ENCODE assay signal across 1 cellular context in genomic region chr17:5237541-5238016, GRCh38.
TF ChIP-seq lines count a peak whose summit lies in the region.

No MANE protein-coding gene starts in this region.

TF ChIP-seq in HepG2, 621 proteins besides CTCF, POLR2A, EP300 and RAD21 (continues in another document):
- TF ChIP-seq SMYD3 (CRISPR knock-in tag; IDR thresholded peaks at IDR 0.05) (no peak), FOSL2 (CRISPR knock-in tag; IDR thresholded peaks at IDR 0.05) (peak; percentile 26), STAG1 (CRISPR knock-in tag; IDR thresholded peaks at IDR 0.05) (peak; percentile 83), ZBTB37 (CRISPR knock-in tag; IDR thresholded peaks at IDR 0.05) (no peak), ZFX (CRISPR knock-in tag; IDR thresholded peaks at IDR 0.05; ENCODE audit: low read depth) (peak; percentile 51; the same call in 1 of the 2 replicates), CBX5 (CRISPR knock-in tag; IDR thresholded peaks at IDR 0.05; ENCODE audit: borderline replicate concordance) (no peak), ZFP91 (CRISPR knock-in tag; IDR thresholded peaks at IDR 0.05; ENCODE audit: borderline replicate concordance) (peak; percentile 88), HNF1B (CRISPR knock-in tag; IDR thresholded peaks at IDR 0.05) (peak; percentile 44), ZNF33A (CRISPR knock-in tag; IDR thresholded peaks at IDR 0.05; ENCODE audit: borderline replicate concordance) (no peak), KDM1A (CRISPR knock-in tag; IDR thresholded peaks at IDR 0.05) (0 out of 2 replicates have a peak, but pooled peaks have one; percentile 27), TBP (CRISPR knock-in tag; IDR thresholded peaks at IDR 0.05) (0 out of 2 replicates have a peak, but pooled peaks have one; percentile 50), ZNF230 (CRISPR knock-in tag; IDR thresholded peaks at IDR 0.05) (0 out of 2 replicates have a peak, but pooled peaks have one; percentile 48), TBX3 (IDR thresholded peaks at IDR 0.05; ENCODE audit: borderline replicate concordance) (0 out of 2 replicates have a peak, but pooled peaks have one; percentile 9), AGO1 (IDR thresholded peaks at IDR 0.05; ENCODE audit: low read depth, low read length, poor library complexity, severe bottlenecking) (no peak), ZFP37 (CRISPR knock-in tag; IDR thresholded peaks at IDR 0.05; ENCODE audit: borderline replicate concordance) (no peak), MAFF (IDR thresholded peaks at IDR 0.05; ENCODE audit: low read depth, low read length) (no peak), GABPA (IDR thresholded peaks at IDR 0.05; ENCODE audit: low read depth, low read length) (no peak), GABPA (CRISPR knock-in tag; IDR thresholded peaks at IDR 0.05; ENCODE audit: low read depth) (peak; percentile 23; the same call in 1 of the 2 replicates), ZNF362 (CRISPR knock-in tag; IDR thresholded peaks at IDR 0.05; ENCODE audit: borderline replicate concordance) (peak; percentile 85), MAZ (IDR thresholded peaks at IDR 0.05; ENCODE audit: borderline replicate concordance, low read depth, low read length) (no peak), MAZ (CRISPR knock-in tag; IDR thresholded peaks at IDR 0.05; ENCODE audit: low read depth) (no peak; the same call in 1 of the 2 replicates), ISL2 (CRISPR knock-in tag; IDR thresholded peaks at IDR 0.05) (peak; percentile 35; the same call in 1 of the 2 replicates), ZFP90 (CRISPR knock-in tag; IDR thresholded peaks at IDR 0.05; ENCODE audit: borderline replicate concordance) (peak; percentile 68; the same call in 1 of the 2 replicates), MIXL1 (CRISPR knock-in tag; IDR thresholded peaks at IDR 0.05) (peak; percentile 58; the same call in 1 of the 2 replicates), XRCC5 (optimal IDR thresholded peaks at IDR 0.05; ENCODE audit: low read length) (peak; percentile 70), MTERF4 (CRISPR knock-in tag; IDR thresholded peaks at IDR 0.05) (0 out of 2 replicates have a peak, but pooled peaks have one; percentile 46), ERF (CRISPR knock-in tag; IDR thresholded peaks at IDR 0.05) (peak; percentile 15; the same call in 1 of the 2 replicates), ZFY (CRISPR knock-in tag; IDR thresholded peaks at IDR 0.05) (peak; percentile 42; the same call in 1 of the 2 replicates), THAP11 (CRISPR knock-in tag; IDR thresholded peaks at IDR 0.05) (0 out of 2 replicates have a peak, but pooled peaks have one; percentile 23), ZNF574 (CRISPR knock-in tag; IDR thresholded peaks at IDR 0.05) (peak; percentile 65), PITX1 (CRISPR knock-in tag; IDR thresholded peaks at IDR 0.05) (peak; percentile 56), HOXA5 (CRISPR knock-in tag; IDR thresholded peaks at IDR 0.05) (0 out of 2 replicates have a peak, but pooled peaks have one; percentile 26), MTF1 (CRISPR knock-in tag; IDR thresholded peaks at IDR 0.05) (no peak), ZNF317 (CRISPR knock-in tag; IDR thresholded peaks at IDR 0.05) (no peak), GZF1 (CRISPR knock-in tag; IDR thresholded peaks at IDR 0.05) (peak; percentile 87; the same call in 1 of the 2 replicates), ZNF160 (CRISPR knock-in tag; IDR thresholded peaks at IDR 0.05) (no peak)
- TF ChIP-seq, protein P1, sequence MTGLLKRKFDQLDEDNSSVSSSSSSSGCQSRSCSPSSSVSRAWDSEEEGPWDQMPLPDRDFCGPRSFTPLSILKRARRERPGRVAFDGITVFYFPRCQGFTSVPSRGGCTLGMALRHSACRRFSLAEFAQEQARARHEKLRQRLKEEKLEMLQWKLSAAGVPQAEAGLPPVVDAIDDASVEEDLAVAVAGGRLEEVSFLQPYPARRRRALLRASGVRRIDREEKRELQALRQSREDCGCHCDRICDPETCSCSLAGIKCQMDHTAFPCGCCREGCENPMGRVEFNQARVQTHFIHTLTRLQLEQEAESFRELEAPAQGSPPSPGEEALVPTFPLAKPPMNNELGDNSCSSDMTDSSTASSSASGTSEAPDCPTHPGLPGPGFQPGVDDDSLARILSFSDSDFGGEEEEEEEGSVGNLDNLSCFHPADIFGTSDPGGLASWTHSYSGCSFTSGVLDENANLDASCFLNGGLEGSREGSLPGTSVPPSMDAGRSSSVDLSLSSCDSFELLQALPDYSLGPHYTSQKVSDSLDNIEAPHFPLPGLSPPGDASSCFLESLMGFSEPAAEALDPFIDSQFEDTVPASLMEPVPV (CRISPR knock-in tag; IDR thresholded peaks at IDR 0.05): no peak
- TF ChIP-seq, protein P2, sequence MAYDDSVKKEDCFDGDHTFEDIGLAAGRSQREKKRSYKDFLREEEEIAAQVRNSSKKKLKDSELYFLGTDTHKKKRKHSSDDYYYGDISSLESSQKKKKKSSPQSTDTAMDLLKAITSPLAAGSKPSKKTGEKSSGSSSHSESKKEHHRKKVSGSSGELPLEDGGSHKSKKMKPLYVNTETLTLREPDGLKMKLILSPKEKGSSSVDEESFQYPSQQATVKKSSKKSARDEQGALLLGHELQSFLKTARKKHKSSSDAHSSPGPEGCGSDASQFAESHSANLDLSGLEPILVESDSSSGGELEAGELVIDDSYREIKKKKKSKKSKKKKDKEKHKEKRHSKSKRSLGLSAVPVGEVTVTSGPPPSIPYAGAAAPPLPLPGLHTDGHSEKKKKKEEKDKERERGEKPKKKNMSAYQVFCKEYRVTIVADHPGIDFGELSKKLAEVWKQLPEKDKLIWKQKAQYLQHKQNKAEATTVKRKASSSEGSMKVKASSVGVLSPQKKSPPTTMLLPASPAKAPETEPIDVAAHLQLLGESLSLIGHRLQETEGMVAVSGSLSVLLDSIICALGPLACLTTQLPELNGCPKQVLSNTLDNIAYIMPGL (CRISPR knock-in tag; IDR thresholded peaks at IDR 0.05; ENCODE audit: borderline replicate concordance in 1 of 2, low read depth in 1 of 2): peak; percentile 54 to 69; a peak in 3 of 4 replicates
- TF ChIP-seq, protein P3, sequence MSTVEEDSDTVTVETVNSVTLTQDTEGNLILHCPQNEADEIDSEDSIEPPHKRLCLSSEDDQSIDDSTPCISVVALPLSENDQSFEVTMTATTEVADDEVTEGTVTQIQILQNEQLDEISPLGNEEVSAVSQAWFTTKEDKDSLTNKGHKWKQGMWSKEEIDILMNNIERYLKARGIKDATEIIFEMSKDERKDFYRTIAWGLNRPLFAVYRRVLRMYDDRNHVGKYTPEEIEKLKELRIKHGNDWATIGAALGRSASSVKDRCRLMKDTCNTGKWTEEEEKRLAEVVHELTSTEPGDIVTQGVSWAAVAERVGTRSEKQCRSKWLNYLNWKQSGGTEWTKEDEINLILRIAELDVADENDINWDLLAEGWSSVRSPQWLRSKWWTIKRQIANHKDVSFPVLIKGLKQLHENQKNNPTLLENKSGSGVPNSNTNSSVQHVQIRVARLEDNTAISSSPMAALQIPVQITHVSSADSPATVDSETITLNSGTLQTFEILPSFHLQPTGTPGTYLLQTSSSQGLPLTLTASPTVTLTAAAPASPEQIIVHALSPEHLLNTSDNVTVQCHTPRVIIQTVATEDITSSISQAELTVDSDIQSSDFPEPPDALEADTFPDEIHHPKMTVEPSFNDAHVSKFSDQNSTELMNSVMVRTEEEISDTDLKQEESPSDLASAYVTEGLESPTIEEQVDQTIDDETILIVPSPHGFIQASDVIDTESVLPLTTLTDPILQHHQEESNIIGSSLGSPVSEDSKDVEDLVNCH (CRISPR knock-in tag; IDR thresholded peaks at IDR 0.05): 0 out of 2 replicates have a peak, but pooled peaks have one; percentile 12
- TF ChIP-seq, protein P4, sequence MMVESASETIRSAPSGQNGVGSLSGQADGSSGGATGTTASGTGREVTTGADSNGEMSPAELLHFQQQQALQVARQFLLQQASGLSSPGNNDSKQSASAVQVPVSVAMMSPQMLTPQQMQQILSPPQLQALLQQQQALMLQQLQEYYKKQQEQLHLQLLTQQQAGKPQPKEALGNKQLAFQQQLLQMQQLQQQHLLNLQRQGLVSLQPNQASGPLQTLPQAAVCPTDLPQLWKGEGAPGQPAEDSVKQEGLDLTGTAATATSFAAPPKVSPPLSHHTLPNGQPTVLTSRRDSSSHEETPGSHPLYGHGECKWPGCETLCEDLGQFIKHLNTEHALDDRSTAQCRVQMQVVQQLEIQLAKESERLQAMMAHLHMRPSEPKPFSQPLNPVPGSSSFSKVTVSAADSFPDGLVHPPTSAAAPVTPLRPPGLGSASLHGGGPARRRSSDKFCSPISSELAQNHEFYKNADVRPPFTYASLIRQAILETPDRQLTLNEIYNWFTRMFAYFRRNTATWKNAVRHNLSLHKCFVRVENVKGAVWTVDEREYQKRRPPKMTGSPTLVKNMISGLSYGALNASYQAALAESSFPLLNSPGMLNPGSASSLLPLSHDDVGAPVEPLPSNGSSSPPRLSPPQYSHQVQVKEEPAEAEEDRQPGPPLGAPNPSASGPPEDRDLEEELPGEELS (CRISPR knock-in tag; IDR thresholded peaks at IDR 0.05): 0 out of 2 replicates have a peak, but pooled peaks have one; percentile 25
- TF ChIP-seq, protein P5, sequence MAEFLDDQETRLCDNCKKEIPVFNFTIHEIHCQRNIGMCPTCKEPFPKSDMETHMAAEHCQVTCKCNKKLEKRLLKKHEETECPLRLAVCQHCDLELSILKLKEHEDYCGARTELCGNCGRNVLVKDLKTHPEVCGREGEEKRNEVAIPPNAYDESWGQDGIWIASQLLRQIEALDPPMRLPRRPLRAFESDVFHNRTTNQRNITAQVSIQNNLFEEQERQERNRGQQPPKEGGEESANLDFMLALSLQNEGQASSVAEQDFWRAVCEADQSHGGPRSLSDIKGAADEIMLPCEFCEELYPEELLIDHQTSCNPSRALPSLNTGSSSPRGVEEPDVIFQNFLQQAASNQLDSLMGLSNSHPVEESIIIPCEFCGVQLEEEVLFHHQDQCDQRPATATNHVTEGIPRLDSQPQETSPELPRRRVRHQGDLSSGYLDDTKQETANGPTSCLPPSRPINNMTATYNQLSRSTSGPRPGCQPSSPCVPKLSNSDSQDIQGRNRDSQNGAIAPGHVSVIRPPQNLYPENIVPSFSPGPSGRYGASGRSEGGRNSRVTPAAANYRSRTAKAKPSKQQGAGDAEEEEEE (CRISPR knock-in tag; IDR thresholded peaks at IDR 0.05; ENCODE audit: borderline replicate concordance): no peak
